ENCODE assay signal across 18 cellular contexts in the genomic region with DNA sequence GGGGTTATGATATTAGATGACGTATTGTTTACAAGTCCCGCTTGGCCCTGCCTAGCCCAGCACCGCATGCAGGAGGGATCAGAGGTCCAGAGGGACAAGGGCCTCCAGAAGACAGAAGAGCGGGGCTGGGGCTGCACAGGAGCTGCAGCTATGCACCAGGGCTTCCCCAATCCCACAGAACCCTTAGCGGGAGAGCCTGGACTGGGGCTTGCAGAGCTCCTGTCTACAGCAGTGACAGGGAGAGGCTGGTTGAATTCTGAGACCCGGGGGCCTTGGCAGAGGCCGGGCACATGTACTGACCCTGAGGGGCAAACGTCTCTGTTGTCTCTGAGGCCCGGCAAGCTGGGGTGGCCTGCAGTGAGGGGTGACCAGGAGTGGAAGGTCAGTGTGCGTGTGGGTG. TPM values are rescaled to one million over a fixed set of nuclear protein-coding genes. Genes with fewer than 3 reads are reported as not detected.
DNase-seq lines count a peak whose midpoint lies in the region; FAIRE-seq and TF ChIP-seq lines count a peak whose summit lies in the region.
"Had no signal": no experiment of that assay in that cellular context is flagged by ENCODE, and none has a peak within 500 bp of the region (broad histone marks: within the 10 kb centered on the region; RNA-seq: fewer than 3 reads in every experiment).

No MANE protein-coding gene starts in this region.

- CTCF ChIA-PET in H1 (lab: Charles Lee; ENCODE audit: partially characterized antibody) = interaction anchor here (0.7 to 1.5 kb wide), 7 partner anchors 11 to 51 kb away, joined by 3 to 5 read pairs (median 3); no protein-coding TSS in a partner anchor

- H3K18ac ChIP-seq in H1 (ENCODE audit: extremely low read depth, low read length) = no peak overlapping the region

- H2BK12ac ChIP-seq in H1 (ENCODE audit: low read depth, low read length) = no peak overlapping the region

- peak overlapping the region; percentile 42; the same call in 1 of the 2 replicates for H4K8ac ChIP-seq in H1 (ENCODE audit: extremely low read depth, insufficient read depth, low read length)

- H2BK20ac ChIP-seq in H1 (ENCODE audit: low read length) = no peak overlapping the region

- H3K79me1 ChIP-seq in H1 (ENCODE audit: low read depth, low read length) = peaks cover 2% of the 10 kb centered on the region; the same call in 1 of the 2 replicates

- no peak overlapping the region for H2AFZ ChIP-seq in H1 (ENCODE audit: low read length)
- H2AFZ ChIP-seq: PC-9 had no signal

- TF ChIP-seq RAD21 in H1 (IDR thresholded peaks at IDR 0.05 in 1 of 2, conservative IDR thresholded peaks at IDR 0.05 in 1 of 2; ENCODE audit: low read depth in 2 of 2, low read length in 2 of 2) = no peak

- no peak overlapping the region for H3K4ac ChIP-seq in H1 (replicated peaks; ENCODE audit: insufficient read length, low read depth, low read length)

- no peak overlapping the region for H2BK15ac ChIP-seq in H1 (ENCODE audit: low read length)

- H3K36me3 Mint-ChIP-seq in IgD-negative memory B cell = peaks cover 2% of the 10 kb centered on the region

- H3K27ac Mint-ChIP-seq in IgD-negative memory B cell = peak overlapping the region in 2 of 3 donors; percentile 23 to 45

- H3K14ac ChIP-seq in H1 (ENCODE audit: insufficient read length) = no peak overlapping the region

- no peak overlapping the region for H4K5ac ChIP-seq in H1 (ENCODE audit: insufficient read length, low read depth, low read length)

- no peak for TF ChIP-seq EP300 in H1 (IDR thresholded peaks at IDR 0.05; ENCODE audit: borderline replicate concordance in 1 of 2, low read depth in 2 of 2, low read length in 2 of 2)

- no peak overlapping the region for H3K23ac ChIP-seq in H1 (ENCODE audit: insufficient read length)

- no peak for DNase-seq in H1 (ENCODE audit: low read depth in 1 of 2, low spot score in 2 of 2)
- DNase-seq in spleen = peak; percentile 73
- no peak for DNase-seq in activated CD4-positive, alpha-beta T cell treated with anti-CD3 and anti-CD28 coated beads for 48 hours
- DNase-seq in NCI-H1694 (lab: John Stamatoyannopoulos, UW) = no peak
- no peak for DNase-seq in SKM-1 treated with dmso at 0.1 percent for 144 hours (lab: John Stamatoyannopoulos, UW; ENCODE audit: unreplicated experiment)
- DNase-seq in SIG-M5 (lab: John Stamatoyannopoulos, UW) = no peak
- DNase-seq: CD4-positive, CD25-positive, alpha-beta regulatory T cell; DMS79; NCI-H1092; NCI-H2107; PC-9; SK-N-SH had no signal

- H2BK5ac ChIP-seq in H1 (ENCODE audit: low read depth, low read length) = peak overlapping the region; percentile 24; the same call in 1 of the 2 replicates

- FAIRE-seq in H1 (lab: Jason Lieb, UNC) = no peak
- FAIRE-seq: A204.1 had no signal

- H3K36me3 ChIP-seq in BLaER1 treated with 17β-estradiol and CSF1 and Interleukin-3, amounts not matched to agents 10 nM and 100 nM = peaks cover 8 to 46% (median 21%) of the 10 kb centered on the region in 11 experiments; a peak in 18 of 22 replicates
- no peaks in the 10 kb centered on the region for H3K36me3 ChIP-seq in H1 (ENCODE audit: control insufficient read depth in 2 of 4, insufficient read depth in 4 of 4, low read length in 3 of 4)
- peaks cover 0 to 55% (median 0%) of the 10 kb centered on the region in 6 donors for H3K36me3 ChIP-seq in spleen

- WGBS in H1 (ENCODE audit: extremely low coverage in 1 of 2, insufficient coverage in 1 of 2, insufficient read length in 1 of 2, insufficient replicate concordance in 2 of 2, low coverage in 1 of 2, low lambda C conversion rate in 2 of 2, missing lambda C conversion rate in 1 of 2), 2 experiments = 90% methylated on average over 10 of the region's 10 CpGs; no CpG with 5 or more reads in 1 of the 2 experiments
- WGBS in spleen, 5 donors = 88 to 95% (median 89%) methylated on average over 9 to 10 of the region's 10 CpGs

- H3K27me3 Mint-ChIP-seq in IgD-negative memory B cell = no peaks in the 10 kb centered on the region

- H3K27me3 ChIP-seq in BLaER1 treated with 17β-estradiol and CSF1 and Interleukin-3, amounts not matched to agents 10 nM and 100 nM = no peaks in the 10 kb centered on the region
- H3K27me3 ChIP-seq in H1 (replicated peaks in 1 of 4; ENCODE audit: control insufficient read depth in 3 of 4, extremely low read depth in 1 of 4, insufficient read depth in 3 of 4, low read length in 3 of 4) = no peaks in the 10 kb centered on the region
- no peaks in the 10 kb centered on the region for H3K27me3 ChIP-seq in spleen (replicated peaks in 1 of 7)

- peaks cover 30 to 50% (median 36%) of the 10 kb centered on the region in 3 donors for H3K4me1 Mint-ChIP-seq in IgD-negative memory B cell

- no peak overlapping the region for H2AK5ac ChIP-seq in H1 (ENCODE audit: low read depth, low read length)

- peak overlapping the region; percentile 94 to 100 (median 97) for H3K4me2 ChIP-seq in BLaER1 treated with 17β-estradiol and CSF1 and Interleukin-3, amounts not matched to agents 10 nM and 100 nM
- H3K4me2 ChIP-seq in H1 (ENCODE audit: insufficient read depth in 1 of 2, low read depth in 2 of 2, low read length in 2 of 2) = no peak overlapping the region
- H3K4me2 ChIP-seq: PC-9, SK-N-SH had no signal

- peaks cover 0 to 3% of the 10 kb centered on the region in 2 experiments; a peak in 1 of 4 replicates for H3K79me2 ChIP-seq in H1 (ENCODE audit: control insufficient read depth in 1 of 2, insufficient read depth in 2 of 2, low read length in 2 of 2)

- no peaks in the 10 kb centered on the region for H3K9me3 ChIP-seq in BLaER1 treated with 17β-estradiol and CSF1 and Interleukin-3, amounts not matched to agents 10 nM and 100 nM (replicated peaks in 1 of 11)
- H3K9me3 ChIP-seq in H1 (ENCODE audit: insufficient read depth in 2 of 2, low read depth in 1 of 2, low read length in 1 of 2) (no peaks in the 10 kb centered on the region), spleen (no peaks in the 10 kb centered on the region)
- H3K9me3 ChIP-seq: SK-N-SH had no signal

- POLR2A ChIA-PET in H1 (lab: Charles Lee; ENCODE audit: partially characterized antibody) = interaction anchor here (1.7 to 3.1 kb wide), 2 partner anchors 8 to 36 kb away, joined by 4 to 10 read pairs; no protein-coding TSS in a partner anchor

- intact Hi-C loops in spleen (cut with DNase I; ENCODE audit: low total_unique reads) = no loop called here

- H3K23me2 ChIP-seq in H1 (ENCODE audit: low read depth, low read length) = no peaks in the 10 kb centered on the region

- peak overlapping the region; percentile 30 to 64 (median 48); a peak in 10 of 20 replicates for H3K4me3 ChIP-seq in BLaER1 treated with 17β-estradiol and CSF1 and Interleukin-3, amounts not matched to agents 10 nM and 100 nM
- H3K4me3 ChIP-seq in H1 (ENCODE audit: extremely low read depth in 1 of 4, insufficient read depth in 2 of 4, low read depth in 3 of 4, low read length in 4 of 4) (no peak overlapping the region), spleen (no peak overlapping the region)
- H3K4me3 ChIP-seq: PC-9 had no signal

- H2BK120ac ChIP-seq in H1 (replicated peaks; ENCODE audit: low read depth, low read length) = no peak overlapping the region

- H3K4me3 Mint-ChIP-seq in IgD-negative memory B cell = peak overlapping the region in 2 of 4 donors; percentile 47 to 70
- H3K4me3 Mint-ChIP-seq: CD4-positive, CD25-positive, alpha-beta regulatory T cell had no signal

- TF ChIP-seq CTCF in H1 (IDR thresholded peaks at IDR 0.05; ENCODE audit: control extremely low read depth in 1 of 3, insufficient read depth in 1 of 3, low read depth in 1 of 3, low read length in 3 of 3) = no peak
- no peak for TF ChIP-seq CTCF in spleen (IDR thresholded peaks at IDR 0.05 in 8 of 11, conservative IDR thresholded peaks at IDR 0.05 in 3 of 11)

- no peak overlapping the region for H3K56ac ChIP-seq in H1 (replicated peaks; ENCODE audit: insufficient read length, low read depth, low read length)

- peaks cover 31 to 92% (median 73%) of the 10 kb centered on the region in 11 experiments for H4K20me1 ChIP-seq in BLaER1 treated with 17β-estradiol and CSF1 and Interleukin-3, amounts not matched to agents 10 nM and 100 nM
- peaks cover 5 to 18% of the 10 kb centered on the region in 2 experiments for H4K20me1 ChIP-seq in H1 (replicated peaks in 1 of 2; ENCODE audit: control insufficient read depth in 1 of 2, insufficient read depth in 2 of 2, low read length in 2 of 2)

- H3K9me3 Mint-ChIP-seq in IgD-negative memory B cell = no peaks in the 10 kb centered on the region
- H3K9me3 Mint-ChIP-seq: CD4-positive, CD25-positive, alpha-beta regulatory T cell had no signal

- H3K9ac ChIP-seq in BLaER1 treated with 17β-estradiol and CSF1 and Interleukin-3, amounts not matched to agents 10 nM and 100 nM = peak overlapping the region; percentile 65 to 88 (median 79)
- H3K9ac ChIP-seq in H1 (replicated peaks in 1 of 4; ENCODE audit: extremely low read depth in 1 of 4, low read depth in 3 of 4, low read length in 3 of 4) = no peak overlapping the region
- H3K9ac ChIP-seq: KMS-11, SK-N-SH had no signal

- H3K4me1 ChIP-seq in BLaER1 treated with 17β-estradiol and CSF1 and Interleukin-3, amounts not matched to agents 10 nM and 100 nM = peaks cover 94 to 97% (median 96%) of the 10 kb centered on the region in 10 experiments
- H3K4me1 ChIP-seq in H1 (replicated peaks in 1 of 4; ENCODE audit: control insufficient read depth in 3 of 4, insufficient read depth in 4 of 4, low read length in 3 of 4) (peaks cover 0 to 1% (median under 1%) of the 10 kb centered on the region in 4 experiments; a peak in 3 of 7 replicates), spleen (peaks cover 11 to 97% (median 60%) of the 10 kb centered on the region in 6 donors)

- TF ChIP-seq POLR2A in H1 (IDR thresholded peaks at IDR 0.05; ENCODE audit: control extremely low read depth in 1 of 2, low read depth in 2 of 2, low read length in 2 of 2) (no peak), spleen (IDR thresholded peaks at IDR 0.05) (no peak)

- H3K27ac ChIP-seq in BLaER1 treated with 17β-estradiol and CSF1 and Interleukin-3, amounts not matched to agents 10 nM and 100 nM = peak overlapping the region; percentile 55 to 92 (median 87); a peak in 21 of 22 replicates
- H3K27ac ChIP-seq in H1 (ENCODE audit: low read depth, low read length) = no peak overlapping the region
- peak overlapping the region in 5 of 8 donors; percentile 8 to 89 (median 81) for H3K27ac ChIP-seq in spleen
- H3K27ac ChIP-seq: KMS-11, PC-9 had no signal

- H4K91ac ChIP-seq in H1 (replicated peaks; ENCODE audit: insufficient read length, low read length) = no peak overlapping the region

RNA-seq across cellular contexts. Expression of gene KIAA0930, which starts 6.9 kb away (rescaled TPM):
- 3.3 TPM for polyA plus RNA-seq in IgD-negative memory B cell
- total RNA-seq in H1 (2021; fragmentation: NEBNext Ultra II Directional; extraction: Animal tissue kit (Norgen Biotek cat#: 25700)) = 61.9 and 65.3 TPM in 2 replicates
- 66.1 and 95.4 TPM in 2 replicates for polyA plus RNA-seq in H1 (2011; rRNA removed)
- polyA plus RNA-seq in H1 (2011; cell fraction: cytosol; rRNA removed) = 66.9 TPM
- 77.9 TPM for polyA plus RNA-seq in H1 (2011; cell fraction: nucleus; rRNA removed)
- 37.4 to 53.7 TPM (median 45.5 TPM) in 4 replicates for polyA plus RNA-seq in H1 (2012, experiment 1 of 2)
- polyA plus RNA-seq in H1 (2012, experiment 2 of 2) = 32.4 TPM
- polyA plus RNA-seq in H1 (2013, experiment 1 of 2) = 50.5 TPM
- polyA plus RNA-seq in H1 (2013, experiment 2 of 2) = 53.3 TPM
- 25.2 and 28.4 TPM in 2 replicates for polyA minus RNA-seq in H1 (2011; rRNA and poly(A)+ RNA removed)
- polyA minus RNA-seq in H1 (2011; cell fraction: cytosol; rRNA and poly(A)+ RNA removed) = 27.8 TPM
- 14.2 TPM for polyA minus RNA-seq in H1 (2011; cell fraction: nucleus; rRNA and poly(A)+ RNA removed)
- total RNA-seq in spleen = 10 to 100 TPM; 35.5 to 93.1 (median 73.7) TPM
- polyA plus RNA-seq in spleen = 10 to 100 TPM; 32.6 to 61.5 (median 46.6) TPM

RNA-seq across cellular contexts. Expression of gene UPK3A, which starts 50.9 kb away (rescaled TPM):
- polyA plus RNA-seq in IgD-negative memory B cell (1.5 TPM), H1 (2011; rRNA removed) (1.7 and 2.4 TPM in 2 replicates), spleen (1 to 10 TPM in 2 of 3 donors, under 1 TPM in 1; 0.35 to 2.7 (median 2.4) TPM)
- 0.35 TPM in 1 of 2 replicates, not detected in the other for total RNA-seq in H1 (2021; fragmentation: NEBNext Ultra II Directional; extraction: Animal tissue kit (Norgen Biotek cat#: 25700))
- polyA plus RNA-seq in H1 (2011; cell fraction: cytosol; rRNA removed) = 0.62 TPM
- polyA plus RNA-seq in H1 (2011; cell fraction: nucleus; rRNA removed) = 1.3 TPM
- 0.42 to 1.5 TPM (median 0.70 TPM) in 3 of 4 replicates, not detected in the other for polyA plus RNA-seq in H1 (2012, experiment 1 of 2)
- 0.41 TPM for polyA plus RNA-seq in H1 (2012, experiment 2 of 2)
- polyA plus RNA-seq in H1 (2013, experiment 1 of 2) = 0.39 TPM
- 0.18 TPM for polyA plus RNA-seq in H1 (2013, experiment 2 of 2)
- 0.39 and 0.54 TPM in 2 replicates for polyA minus RNA-seq in H1 (2011; rRNA and poly(A)+ RNA removed)
- polyA minus RNA-seq in H1 (2011; cell fraction: cytosol; rRNA and poly(A)+ RNA removed) = not detected
- 0.80 TPM for polyA minus RNA-seq in H1 (2011; cell fraction: nucleus; rRNA and poly(A)+ RNA removed)
- 1 to 10 TPM in 1 of 7 donors, under 1 TPM in 1, not detected in 5; 0.79 to 1.4 TPM for total RNA-seq in spleen
- total RNA-seq: CD4-positive, CD25-positive, alpha-beta regulatory T cell; G401; MCF 10A had no signal
- polyA plus RNA-seq: CD4-positive, CD25-positive, alpha-beta regulatory T cell; SK-N-SH had no signal

Comparison
In these comparisons a context has a peak if more than half of its experiments do, and no peak if none do; other contexts are left out.
1. H3K4me2 ChIP-seq: peak in BLaER1 treated with 17β-estradiol and CSF1 and Interleukin-3, amounts not matched to agents 10 nM and 100 nM (11 of 11); none in H1 (0 of 2).
2. H3K4me3 ChIP-seq: peak in BLaER1 treated with 17β-estradiol and CSF1 and Interleukin-3, amounts not matched to agents 10 nM and 100 nM (10 of 10); none in H1 (0 of 4) and spleen (0 of 8).
3. H3K9ac ChIP-seq: peak in BLaER1 treated with 17β-estradiol and CSF1 and Interleukin-3, amounts not matched to agents 10 nM and 100 nM (11 of 11); none in H1 (0 of 4).